In genomic region chr17:63843387-63844292, GRCh38 we compare ENCODE assay signal across 8 cellular contexts. TPM values are rescaled to one million over a fixed set of nuclear protein-coding genes. Genes with fewer than 3 reads are reported as not detected.
DNase-seq lines count a peak whose midpoint lies in the region; FAIRE-seq and TF ChIP-seq lines count a peak whose summit lies in the region.

No MANE protein-coding gene starts in this region.

- no peaks in the 10 kb centered on the region; the same call in 1 of the 2 replicates for H3K9me3 ChIP-seq in OCI-LY7 (ENCODE audit: low read length)
- H3K9me3 ChIP-seq in stomach = no peaks in the 10 kb centered on the region

- BruUV-seq in OCI-LY7 (replicated peaks; lab: Mats Ljungman, UMichigan) = TSS peak; percentile 97

- peak; percentile 38 for DNase-seq in A172 (ENCODE audit: low spot score)
- DNase-seq in GM12891 (ENCODE audit: insufficient read length, low spot score) = no peak
- DNase-seq in OCI-LY7 (ENCODE audit: low spot score) = peak; percentile 94
- peak; percentile 90 to 98 for DNase-seq in cardiac fibroblast (ENCODE audit: low read depth in 2 of 2)
- peak; percentile 78 for DNase-seq in left kidney (ENCODE audit: low read depth, low spot score)
- DNase-seq in stomach = peak; percentile 41
- DNase-seq in iPS-NIHi7 (ENCODE audit: extremely low spot score) = no peak
- no peak for DNase-seq in SW480 (ENCODE audit: low spot score)

- peak overlapping the region; percentile 68 for H2AFZ ChIP-seq in OCI-LY7 (ENCODE audit: low read length)

- TF ChIP-seq POLR2A in GM12891 (IDR thresholded peaks at IDR 0.05; ENCODE audit: low read depth, low read length) (no peak), stomach (IDR thresholded peaks at IDR 0.05) (no peak)

- peaks cover 36% of the 10 kb centered on the region for H3K79me2 ChIP-seq in OCI-LY7 (ENCODE audit: insufficient read depth, low read depth, low read length)

- H3K27ac ChIP-seq in OCI-LY7 (ENCODE audit: low read depth, low read length, poor library complexity, severe bottlenecking) = peak overlapping the region; percentile 97
- H3K27ac ChIP-seq in stomach = peak overlapping the region; percentile 89 to 97 (median 95)

- peaks cover 13% of the 10 kb centered on the region for H4K20me1 ChIP-seq in OCI-LY7 (ENCODE audit: insufficient read depth, low read length)

- peaks cover 8% of the 10 kb centered on the region; the same call in 1 of the 2 replicates for H3K36me3 ChIP-seq in OCI-LY7 (ENCODE audit: insufficient read depth, low read length)
- H3K36me3 ChIP-seq in stomach = no peaks in the 10 kb centered on the region

- POLR2A ChIA-PET in OCI-LY7 (lab: Charles Lee) = interaction anchor here (0.6 to 1.5 kb wide), 17 partner anchors 15 to 608 kb away, joined by 3 to 9 read pairs (median 4); partner anchors contain the start of genes CCDC47 and DDX42

- H3K4me2 ChIP-seq in OCI-LY7 (ENCODE audit: low read length) = peak overlapping the region; percentile 86

- H3K9me2 ChIP-seq in OCI-LY7 (ENCODE audit: insufficient read depth, low read length) = no peaks in the 10 kb centered on the region

- H3K4me1 ChIP-seq in OCI-LY7 (ENCODE audit: insufficient read depth, low read length, poor library complexity, severe bottlenecking) (peaks cover 49% of the 10 kb centered on the region), stomach (peaks cover 37 to 49% (median 41%) of the 10 kb centered on the region in 4 donors)

- TF ChIP-seq CTCF in OCI-LY7 (conservative IDR thresholded peaks at IDR 0.05; ENCODE audit: low read length) (no peak), cardiac fibroblast (IDR thresholded peaks at IDR 0.05; ENCODE audit: low read depth, low read length) (no peak), stomach (IDR thresholded peaks at IDR 0.05) (no peak)

- H3K27me3 ChIP-seq in stomach = no peaks in the 10 kb centered on the region

- CTCF ChIA-PET in OCI-LY7 (lab: Charles Lee; ENCODE audit: unreplicated experiment) = interaction anchor here (0.6 to 1.1 kb wide), 4 partner anchors 17 to 145 kb away, joined by 3 to 5 read pairs (median 4); no protein-coding TSS in a partner anchor

- intact Hi-C loops in OCI-LY7 (cut with micrococcal nuclease; ENCODE audit: unreplicated experiment) = loop anchor here (1.0 kb wide), 4 partner anchors 16 to 144 kb away; partner anchors contain the start of genes CCDC47, FTSJ3, PSMC5 and STRADA
- intact Hi-C loops in stomach (cut with DNase I; ENCODE audit: low total_unique reads) = no loop called here

- no peak for FAIRE-seq in GM12891 (lab: Jason Lieb, UNC)

- H3K4me3 ChIP-seq in OCI-LY7 (ENCODE audit: low read depth, low read length, poor library complexity, severe bottlenecking) (peak overlapping the region; percentile 99), cardiac fibroblast (replicated peaks in 1 of 2; ENCODE audit: low read depth in 2 of 2, low read length in 2 of 2) (peak overlapping the region; percentile 42 to 45), stomach (peak overlapping the region; percentile 85 to 95 (median 94))

- 20 to 24% (median 23%) methylated on average over 26 of the region's 26 CpGs for WGBS in stomach, 5 donors

- no peak for TF ChIP-seq EP300 in stomach (IDR thresholded peaks at IDR 0.05)

TF ChIP-seq in GM12891, 5 proteins besides CTCF, POLR2A, EP300 and RAD21:
- TF ChIP-seq POU2F2 (IDR thresholded peaks at IDR 0.05; ENCODE audit: low read depth, low read length) (no peak), TAF1 (IDR thresholded peaks at IDR 0.05; ENCODE audit: low read depth, low read length) (peak; percentile 74; the same call in 1 of the 2 replicates)

RNA-seq across cellular contexts. Expression of gene SMARCD2, which starts 1.2 kb away (rescaled TPM):
- total RNA-seq in A172 (2014; rRNA removed; shearing (Covaris generic)) = 114 and 138 TPM in 2 replicates
- polyA plus RNA-seq in GM12891 (2012; ENCODE audit: low read depth, missing spikeins) = 56.0 TPM
- 112 and 120 TPM in 2 replicates for total RNA-seq in OCI-LY7 (2014; rRNA removed; shearing (Covaris generic))
- 127 and 136 TPM in 2 replicates for total RNA-seq in OCI-LY7 (2022)
- total RNA-seq in stomach = 100 to 1,000 TPM in 3 of 5 donors, 10 to 100 TPM in 2; 90.6 to 244 (median 109) TPM
- 10 to 100 TPM; 65.1 to 86.9 (median 66.9) TPM for polyA plus RNA-seq in stomach

RNA-seq across cellular contexts. Expression of gene FTSJ3, which starts 16.2 kb away (rescaled TPM):
- total RNA-seq in A172 (2014; rRNA removed; shearing (Covaris generic)) = 48.0 and 50.6 TPM in 2 replicates
- polyA plus RNA-seq in GM12891 (2012; ENCODE audit: low read depth, missing spikeins) = 27.1 TPM
- 32.4 and 43.0 TPM in 2 replicates for total RNA-seq in OCI-LY7 (2014; rRNA removed; shearing (Covaris generic))
- total RNA-seq in OCI-LY7 (2022) (38.2 and 49.0 TPM in 2 replicates), stomach (10 to 100 TPM in 4 of 5 donors, 1 to 10 TPM in 1; 3.5 to 54.0 (median 38.6) TPM)
- polyA plus RNA-seq in stomach = 10 to 100 TPM; 12.2 to 14.4 (median 13.4) TPM

RNA-seq across cellular contexts. Expression of gene PSMC5, which starts 16.4 kb away (rescaled TPM):
- total RNA-seq in A172 (2014; rRNA removed; shearing (Covaris generic)) = 51.2 and 69.5 TPM in 2 replicates
- 125 TPM for polyA plus RNA-seq in GM12891 (2012; ENCODE audit: low read depth, missing spikeins)
- 32.6 and 42.7 TPM in 2 replicates for total RNA-seq in OCI-LY7 (2014; rRNA removed; shearing (Covaris generic))
- total RNA-seq in OCI-LY7 (2022) = 80.0 and 105 TPM in 2 replicates
- 100 to 1,000 TPM in 1 of 5 donors, 10 to 100 TPM in 4; 19.2 to 177 (median 80.1) TPM for total RNA-seq in stomach
- 100 to 1,000 TPM; 151 to 211 (median 153) TPM for polyA plus RNA-seq in stomach

RNA-seq across cellular contexts. Expression of gene CSH2, which starts 29.8 kb away (rescaled TPM):
- total RNA-seq in A172 (2014; rRNA removed; shearing (Covaris generic)) = not detected in 2 replicates
- polyA plus RNA-seq in GM12891 (2012; ENCODE audit: low read depth, missing spikeins) = not detected
- total RNA-seq in OCI-LY7 (2014; rRNA removed; shearing (Covaris generic)) = not detected in 2 replicates
- total RNA-seq in OCI-LY7 (2022) (not detected in 2 replicates), stomach (not detected)
- not detected for polyA plus RNA-seq in stomach

RNA-seq across cellular contexts. Expression of gene GH2, which starts 38.1 kb away (rescaled TPM):
- total RNA-seq in A172 (2014; rRNA removed; shearing (Covaris generic)) = not detected in 2 replicates
- not detected for polyA plus RNA-seq in GM12891 (2012; ENCODE audit: low read depth, missing spikeins)
- total RNA-seq in OCI-LY7 (2014; rRNA removed; shearing (Covaris generic)) = not detected in 2 replicates
- total RNA-seq in OCI-LY7 (2022) = not detected in 2 replicates
- not detected for total RNA-seq in stomach
- polyA plus RNA-seq in stomach = not detected

Comparison
In these comparisons a context has a peak if more than half of its experiments do, and no peak if none do; other contexts are left out.
1. DNase-seq: peak in A172 (single experiment), OCI-LY7 (single experiment), cardiac fibroblast (2 of 2), left kidney (single experiment) and stomach (single experiment); none in GM12891 (single experiment), iPS-NIHi7 (single experiment) and SW480 (single experiment).
2. H3K4me3 ChIP-seq: peak in every context shown above with its lines; median percentile 99 in OCI-LY7; 94 in stomach; 44 in cardiac fibroblast.